Comparison of ENCODE assay signal across 23 cellular contexts in the genomic region with DNA sequence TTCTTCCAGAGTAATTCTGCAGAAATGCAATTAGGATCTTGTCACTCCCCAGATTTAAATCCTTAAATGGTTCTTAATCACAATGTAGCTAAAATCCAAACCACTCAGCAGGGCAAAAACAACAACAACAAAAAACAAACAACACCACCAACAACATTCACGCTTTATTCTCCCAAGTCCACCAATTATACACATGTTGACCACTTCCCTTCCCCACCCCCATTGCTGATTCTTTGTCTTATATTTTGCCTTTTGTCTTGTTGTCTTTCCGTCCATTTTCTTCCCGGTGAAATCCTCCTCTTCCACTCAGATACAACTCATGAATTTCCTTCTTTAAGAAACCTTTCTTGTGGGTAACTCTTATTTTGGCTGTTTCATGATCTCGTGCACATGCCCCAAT.
"Had no signal": no experiment of that assay in that cellular context is flagged by ENCODE, and none has a peak within 500 bp of the region (broad histone marks: within the 10 kb centered on the region; RNA-seq: fewer than 3 reads in every experiment).

No MANE protein-coding gene starts in this region.

- H3K27ac ChIP-seq: colonic mucosa, coronary artery, dorsolateral prefrontal cortex, epithelial cell of prostate, esophagus muscularis mucosa, esophagus squamous epithelium, foreskin keratinocyte, gastrocnemius medialis, gastroesophageal sphincter, heart left ventricle, heart right ventricle had no signal

- DNase-seq: colonic mucosa; cortex of kidney; dermis blood vessel endothelial cell; dorsolateral prefrontal cortex; effector CD4-positive, alpha-beta T cell; effector CD8-positive, alpha-beta T cell; effector memory CD4-positive, alpha-beta T cell; effector memory CD8-positive, alpha-beta T cell; endodermal cell; erythroblast; esophagus squamous epithelium; foreskin fibroblast; foreskin keratinocyte; foreskin melanocyte; gastrocnemius medialis; glutamatergic neuron; head of caudate nucleus; heart left ventricle; heart right ventricle had no signal

- H3K4me1 ChIP-seq: colonic mucosa, esophagus squamous epithelium, foreskin keratinocyte, gastrocnemius medialis, heart left ventricle, heart right ventricle had no signal

- H3K4me3 ChIP-seq: colonic mucosa, coronary artery, dorsolateral prefrontal cortex, esophagus muscularis mucosa, esophagus squamous epithelium, gastrocnemius medialis, gastroesophageal sphincter, heart left ventricle, heart right ventricle had no signal

- H3K36me3 ChIP-seq: colonic mucosa, esophagus muscularis mucosa, esophagus squamous epithelium, gastrocnemius medialis, gastroesophageal sphincter, heart left ventricle, heart right ventricle had no signal

- H3K9me3 ChIP-seq: colonic mucosa, esophagus muscularis mucosa, esophagus squamous epithelium, gastrocnemius medialis, gastroesophageal sphincter, heart left ventricle had no signal
